Comparison of ENCODE assay signal across 9 cellular contexts in genomic region chr10:36880898-36881297, GRCh38.
DNase-seq lines count a peak whose midpoint lies in the region; ATAC-seq and TF ChIP-seq lines count a peak whose summit lies in the region.
"Had no signal": no experiment of that assay in that cellular context is flagged by ENCODE, and none has a peak within 500 bp of the region (broad histone marks: within the 10 kb centered on the region; RNA-seq: fewer than 3 reads in every experiment).

No MANE protein-coding gene starts in this region.

- DNase-seq in A673 (ENCODE audit: low spot score) (peak; percentile 54), RPMI7951 (ENCODE audit: low read depth) (peak; percentile 39), globus pallidus (ENCODE audit: low spot score) (peak; percentile 9), cortex of kidney (lab: John Stamatoyannopoulos, UW) (no peak)
- no peak for DNase-seq in activated CD4-positive, alpha-beta T cell treated with anti-CD3 and anti-CD28 coated beads, Interleukin-2, amount 50 U/mL, for 4 hours
- DNase-seq: stimulated activated naive CD8-positive, alpha-beta T cell treated with anti-CD3 and anti-CD28 coated beads, Interleukin-15, Interleukin-2, amounts not matched to agents 100 U/mL and 50 U/mL, for 24 hours had no signal

- no peaks in the 10 kb centered on the region for H3K4me1 Mint-ChIP-seq in activated T-helper 17 cell treated with anti-CD3 and anti-CD28 coated beads, Interleukin-2, amount 50 U/mL, for 72 hours

- H3K27me3 Mint-ChIP-seq in activated T-helper 17 cell treated with anti-CD3 and anti-CD28 coated beads, Interleukin-2, amount 50 U/mL, for 72 hours, result peaks cover 3% of the 10 kb centered on the region

- BruUV-seq in A673 (replicated peaks; lab: Mats Ljungman, UMichigan), result no TSS peak

- H3K27ac ChIP-seq in A673 (ENCODE audit: low read depth, low read length, poor library complexity, severe bottlenecking), result no peak overlapping the region

- H3K36me3 ChIP-seq in A673 (ENCODE audit: insufficient read depth, low read length, poor library complexity, severe bottlenecking), result no peaks in the 10 kb centered on the region

- H3K9me3 ChIP-seq in A673 (ENCODE audit: low read depth, low read length, poor library complexity, severe bottlenecking), result no peaks in the 10 kb centered on the region

- H3K9me3 Mint-ChIP-seq in activated T-helper 17 cell treated with anti-CD3 and anti-CD28 coated beads, Interleukin-2, amount 50 U/mL, for 72 hours, result no peaks in the 10 kb centered on the region

- CTCF ChIA-PET in A673 (lab: Charles Lee), result interaction anchor here (0.6 to 1.3 kb wide), 8 partner anchors 98 to 1887 kb away, joined by 3 to 14 read pairs (median 4); no protein-coding TSS in a partner anchor

- H3K36me3 Mint-ChIP-seq in activated T-helper 17 cell treated with anti-CD3 and anti-CD28 coated beads, Interleukin-2, amount 50 U/mL, for 72 hours (ENCODE audit: low read depth), result no peaks in the 10 kb centered on the region

- no peak overlapping the region for H3K4me3 Mint-ChIP-seq in activated T-helper 17 cell treated with anti-CD3 and anti-CD28 coated beads, Interleukin-2, amount 50 U/mL, for 72 hours

- ATAC-seq in GM19351 (IDR thresholded peaks at IDR 0.05; ENCODE audit: unreplicated experiment) (peak; percentile 56), GM19463 (IDR thresholded peaks at IDR 0.05; ENCODE audit: unreplicated experiment) (no peak)
- no peak for ATAC-seq in activated T-helper 17 cell treated with anti-CD3 and anti-CD28 coated beads, Interleukin-2, amount 50 U/mL, for 72 hours (replicated peaks)
- ATAC-seq: stimulated activated naive CD8-positive, alpha-beta T cell treated with anti-CD3 and anti-CD28 coated beads, Interleukin-15, Interleukin-2, amounts not matched to agents 100 U/mL and 50 U/mL, for 24 hours had no signal

- no peak overlapping the region for H3K4me3 ChIP-seq in A673 (ENCODE audit: low read depth, low read length, poor library complexity, severe bottlenecking)

- intact Hi-C loops in A673 (cut with micrococcal nuclease; ENCODE audit: unreplicated experiment), result loop anchor here (2.0 to 10.0 kb wide), 2 partner anchors 1246 to 1756 kb away; partner anchors contain the start of gene CREM

- H3K4me1 ChIP-seq in A673 (ENCODE audit: insufficient read depth, low read length, poor library complexity, severe bottlenecking), result peaks cover 7% of the 10 kb centered on the region

- POLR2A ChIA-PET in A673 (lab: Charles Lee; ENCODE audit: low non-redundant PET), result no interaction called here

- peak; percentile 63; the same call in 1 of the 2 replicates for TF ChIP-seq CTCF in A673 (conservative IDR thresholded peaks at IDR 0.05; ENCODE audit: low read depth, low read length)

- H3K27ac Mint-ChIP-seq in activated T-helper 17 cell treated with anti-CD3 and anti-CD28 coated beads, Interleukin-2, amount 50 U/mL, for 72 hours, result no peak overlapping the region

- no peaks in the 10 kb centered on the region for H3K27me3 ChIP-seq in A673 (replicated peaks; ENCODE audit: insufficient read depth, low read depth, low read length, poor library complexity)

Comparison
In these comparisons a context has a peak if more than half of its experiments do, and no peak if none do; other contexts are left out.
1. DNase-seq: peak in A673 (single experiment), RPMI7951 (single experiment) and globus pallidus (single experiment); none in cortex of kidney (single experiment) and activated CD4-positive, alpha-beta T cell treated with anti-CD3 and anti-CD28 coated beads, Interleukin-2, amount 50 U/mL, for 4 hours (0 of 2).